Comparison of ENCODE assay signal across 8 cellular contexts in the genomic region with DNA sequence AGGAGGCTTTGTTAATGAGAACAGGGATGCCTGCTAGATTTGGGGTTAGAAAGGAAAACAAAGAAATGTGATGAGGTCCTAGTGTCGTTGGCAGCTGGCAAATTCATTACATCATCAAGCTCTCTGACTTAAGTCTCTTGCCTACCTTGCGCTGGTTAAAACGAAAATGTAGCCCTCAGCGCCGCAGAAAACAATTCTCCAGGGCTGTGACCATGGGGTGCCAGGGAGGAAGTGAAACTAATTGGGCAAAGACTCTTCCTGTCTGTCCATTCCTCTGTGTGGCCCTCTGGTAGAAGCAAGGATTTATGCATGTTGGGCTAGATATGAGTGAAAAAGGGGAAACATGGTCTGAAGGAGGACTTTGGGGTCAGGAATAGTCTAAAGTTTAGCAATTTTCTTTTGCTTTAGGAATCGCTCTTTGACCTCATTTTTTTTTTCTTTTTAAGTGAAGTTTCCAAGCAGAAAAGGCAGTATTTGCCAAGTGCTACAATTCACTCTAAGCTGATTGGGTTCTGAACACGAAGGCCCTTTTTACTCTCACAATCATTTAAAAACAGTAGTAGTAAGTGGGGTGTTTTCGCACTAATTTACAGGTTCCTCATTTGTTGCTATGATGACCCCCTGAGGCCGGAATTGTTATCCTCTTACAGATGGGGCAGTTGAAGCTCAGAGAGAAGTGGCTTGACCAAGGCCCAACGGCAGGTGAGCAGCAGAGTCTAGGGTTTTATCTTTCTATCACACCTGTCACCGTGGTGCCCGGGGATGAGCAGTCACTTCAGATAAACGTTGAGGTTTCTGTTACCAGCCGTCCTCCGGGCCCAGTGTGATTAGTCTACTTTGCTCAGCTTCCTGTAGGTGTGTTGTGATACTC. TPM values are rescaled to one million over a fixed set of nuclear protein-coding genes. Genes with fewer than 3 reads are reported as not detected.
DNase-seq lines count a peak whose midpoint lies in the region; ATAC-seq, FAIRE-seq and TF ChIP-seq lines count a peak whose summit lies in the region.

No MANE protein-coding gene starts in this region.

- peaks cover 8% of the 10 kb centered on the region for H3K9me3 Mint-ChIP-seq in activated CD4-positive, alpha-beta T cell treated with anti-CD3 and anti-CD28 coated beads, Interleukin-2, amount 10 ng/mL, durations not matched to agents 7 days and 5 days
- peaks cover 6% of the 10 kb centered on the region for H3K9me3 Mint-ChIP-seq in chondrocyte (ENCODE audit: low read depth)

- H3K9me1 ChIP-seq in keratinocyte (ENCODE audit: control insufficient read depth, extremely low read depth, insufficient read depth, low read length) = no peaks in the 10 kb centered on the region

- intact Hi-C loops in transverse colon (cut with DNase I; ENCODE audit: low total_unique reads) = no loop called here
- intact Hi-C loops in tibial artery (cut with DNase I; ENCODE audit: low total_unique reads) = loop anchor here (5.0 kb wide), 1 partner anchor 251 kb away; a partner anchor contains a TSS

- H3K27ac Mint-ChIP-seq in activated CD4-positive, alpha-beta T cell treated with anti-CD3 and anti-CD28 coated beads, Interleukin-2, amount 10 ng/mL, durations not matched to agents 7 days and 5 days = peak overlapping the region; percentile 99
- no peak overlapping the region for H3K27ac Mint-ChIP-seq in chondrocyte (ENCODE audit: unreplicated experiment)

- dilution Hi-C loops in keratinocyte (cut with MboI; ENCODE audit: extremely low pct_ligation_motif_present, low sequenced_read_pairs) = no loop called here

- H3K4me3 ChIP-seq in A549 = no peak overlapping the region
- H3K4me3 ChIP-seq in keratinocyte (ENCODE audit: control insufficient read depth in 2 of 3, extremely low read depth in 1 of 3, insufficient read depth in 2 of 3, low read depth in 1 of 3, low read length in 3 of 3) = no peak overlapping the region
- H3K4me3 ChIP-seq in transverse colon = no peak overlapping the region
- H3K4me3 ChIP-seq in tibial artery = no peak overlapping the region

- H3K4me2 ChIP-seq in A549 = no peak overlapping the region
- no peak overlapping the region for H3K4me2 ChIP-seq in keratinocyte (ENCODE audit: control insufficient read depth, extremely low read depth, insufficient read depth, low read depth, low read length)

- H3K36me3 ChIP-seq in keratinocyte (ENCODE audit: control insufficient read depth in 2 of 2, extremely low read depth in 1 of 2, insufficient read depth in 2 of 2, low read length in 2 of 2) = no peaks in the 10 kb centered on the region
- H3K36me3 ChIP-seq in transverse colon = no peaks in the 10 kb centered on the region
- no peaks in the 10 kb centered on the region for H3K36me3 ChIP-seq in tibial artery

- no peaks in the 10 kb centered on the region for H4K20me1 ChIP-seq in keratinocyte (ENCODE audit: control insufficient read depth, extremely low read depth, insufficient read depth, low read length)

- peaks cover 90% of the 10 kb centered on the region for H3K4me1 Mint-ChIP-seq in activated CD4-positive, alpha-beta T cell treated with anti-CD3 and anti-CD28 coated beads, Interleukin-2, amount 10 ng/mL, durations not matched to agents 7 days and 5 days
- peaks cover 2% of the 10 kb centered on the region for H3K4me1 Mint-ChIP-seq in chondrocyte (ENCODE audit: low read depth)

- no peak overlapping the region for H2AFZ ChIP-seq in keratinocyte (ENCODE audit: control insufficient read depth, low read length)

- H3K9ac ChIP-seq in keratinocyte (ENCODE audit: control insufficient read depth, extremely low read depth, insufficient read depth, low read length) = no peak overlapping the region

- no peak for TF ChIP-seq CTCF in A549 (IDR thresholded peaks at IDR 0.05)
- TF ChIP-seq CTCF in keratinocyte (optimal IDR thresholded peaks at IDR 0.05 in 1 of 3, IDR thresholded peaks at IDR 0.05 in 1 of 3, conservative IDR thresholded peaks at IDR 0.05 in 1 of 3; ENCODE audit: extremely low read depth in 1 of 3, insufficient read depth in 2 of 3, low read length in 3 of 3) = no peak
- TF ChIP-seq CTCF in transverse colon (IDR thresholded peaks at IDR 0.05) = no peak
- no peak for TF ChIP-seq CTCF in tibial artery (IDR thresholded peaks at IDR 0.05)
- no peak for TF ChIP-seq CTCF in chondrocyte (IDR thresholded peaks at IDR 0.05)

- H3K27me3 ChIP-seq in keratinocyte (ENCODE audit: control insufficient read depth, extremely low read depth, insufficient read depth, low read length) (no peaks in the 10 kb centered on the region), transverse colon (no peaks in the 10 kb centered on the region), tibial artery (peaks cover 0 to 2% of the 10 kb centered on the region in 2 donors)

- H3K79me2 ChIP-seq in keratinocyte (ENCODE audit: control insufficient read depth, insufficient read depth, low read length) = no peaks in the 10 kb centered on the region

- in situ Hi-C loops in transverse colon (cut with MboI; ENCODE audit: low pct_ligation_motif_present in 1 of 4, low pct_unique_long_range_greater_than_20kb in 1 of 4, low sequenced_read_pairs in 3 of 4) = loop anchor here in 1 of 4 donors (25.0 kb wide), 2 partner anchors 146 to 246 kb away; a partner anchor contains a TSS

- H3K4me3 Mint-ChIP-seq in activated CD4-positive, alpha-beta T cell treated with anti-CD3 and anti-CD28 coated beads, Interleukin-2, amount 10 ng/mL, durations not matched to agents 7 days and 5 days = peak overlapping the region; percentile 69
- no peak overlapping the region for H3K4me3 Mint-ChIP-seq in chondrocyte (ENCODE audit: unreplicated experiment)

- H3K9me3 ChIP-seq in A549 = 0 out of 3 replicates have a peak, but pooled peaks cover 7% of the 10 kb centered on the region
- no peaks in the 10 kb centered on the region for H3K9me3 ChIP-seq in keratinocyte (ENCODE audit: control insufficient read depth, low read depth, low read length)
- no peaks in the 10 kb centered on the region for H3K9me3 ChIP-seq in transverse colon
- peaks cover 0 to 5% (median 0%) of the 10 kb centered on the region in 3 donors for H3K9me3 ChIP-seq in tibial artery

- FAIRE-seq in A549 (lab: Jason Lieb, UNC) = no peak
- peak; percentile 13 for FAIRE-seq in keratinocyte (lab: Jason Lieb, UNC)

- DNase-seq in A549 (ENCODE audit: low read depth in 1 of 2, low spot score in 1 of 2) (no peak), keratinocyte (ENCODE audit: low read depth, low spot score) (no peak), transverse colon (peak; percentile 65), tibial artery (no peak), chondrocyte (ENCODE audit: low spot score) (no peak), GM03348 (ENCODE audit: low spot score) (no peak)
- DNase-seq in activated CD4-positive, alpha-beta T cell treated with anti-CD3 and anti-CD28 coated beads, Interleukin-2, amount 10 ng/mL, durations not matched to agents 7 days and 5 days = peak; percentile 77

- WGBS in A549 (ENCODE audit: missing lambda C conversion rate) = 85% methylated on average over 14 of the region's 15 CpGs
- WGBS in transverse colon (ENCODE audit: low coverage in 1 of 2), 2 donors = 60% methylated on average over 5 to 15 of the region's 15 CpGs

- no peaks in the 10 kb centered on the region for H3K27me3 Mint-ChIP-seq in activated CD4-positive, alpha-beta T cell treated with anti-CD3 and anti-CD28 coated beads, Interleukin-2, amount 10 ng/mL, durations not matched to agents 7 days and 5 days
- H3K27me3 Mint-ChIP-seq in chondrocyte (ENCODE audit: low read depth) = peaks cover under 1% of the 10 kb centered on the region

- peaks cover 19% of the 10 kb centered on the region for H3K36me3 Mint-ChIP-seq in activated CD4-positive, alpha-beta T cell treated with anti-CD3 and anti-CD28 coated beads, Interleukin-2, amount 10 ng/mL, durations not matched to agents 7 days and 5 days (ENCODE audit: low read depth)
- H3K36me3 Mint-ChIP-seq in chondrocyte (ENCODE audit: low read depth) = peaks cover 3% of the 10 kb centered on the region

- no peak for TF ChIP-seq EP300 in A549 (IDR thresholded peaks at IDR 0.05)
- TF ChIP-seq EP300 in transverse colon (IDR thresholded peaks at IDR 0.05; ENCODE audit: low read depth) = no peak

- POLR2A ChIA-PET in A549 (lab: Yijun Ruan, JAX) = interaction anchor here (0.8 to 1.0 kb wide), 2 partner anchors 250 to 252 kb away, joined by 3 to 4 read pairs; a partner anchor contains a TSS
- POLR2A ChIA-PET in activated CD4-positive, alpha-beta T cell treated with anti-CD3 and anti-CD28 coated beads, Interleukin-2, amount 10 ng/mL, durations not matched to agents 7 days and 5 days (lab: Charles Lee) = interaction anchor here (0.6 to 1.5 kb wide), 6 partner anchors 79 to 264 kb away, joined by 3 to 10 read pairs (median 4); no protein-coding TSS in a partner anchor

- no peak for ATAC-seq in A549
- ATAC-seq in GM21786 (IDR thresholded peaks at IDR 0.05; ENCODE audit: unreplicated experiment) = peak; percentile 28

- no peak for TF ChIP-seq RAD21 in A549 (conservative IDR thresholded peaks at IDR 0.05 in 1 of 2, IDR thresholded peaks at IDR 0.05 in 1 of 2)

- peaks cover 19% of the 10 kb centered on the region; the same call in 2 of the 3 replicates for H3K4me1 ChIP-seq in A549
- H3K4me1 ChIP-seq in keratinocyte (ENCODE audit: control insufficient read depth, extremely low read depth, insufficient read depth, low read length) = peaks cover 6% of the 10 kb centered on the region
- H3K4me1 ChIP-seq in transverse colon = peaks cover 0 to 21% (median 5%) of the 10 kb centered on the region in 4 donors
- H3K4me1 ChIP-seq in tibial artery = no peaks in the 10 kb centered on the region

- H3K27ac ChIP-seq in A549 = peak overlapping the region; percentile 72 to 82; a peak in 5 of 6 replicates
- H3K27ac ChIP-seq in keratinocyte (ENCODE audit: control insufficient read depth, insufficient read depth, low read length) = no peak overlapping the region
- peak overlapping the region; percentile 57 to 67 (median 61) for H3K27ac ChIP-seq in transverse colon
- no peak overlapping the region for H3K27ac ChIP-seq in tibial artery

- TF ChIP-seq POLR2A in A549 (IDR thresholded peaks at IDR 0.05; ENCODE audit: low read length) (no peak), transverse colon (IDR thresholded peaks at IDR 0.05) (no peak)

- CTCF ChIA-PET in A549 (lab: Yijun Ruan, JAX) = interaction anchor here (0.6 to 3.8 kb wide), 11 partner anchors 9 to 278 kb away, joined by 3 to 12 read pairs (median 4); no protein-coding TSS in a partner anchor
- CTCF ChIA-PET in activated CD4-positive, alpha-beta T cell treated with anti-CD3 and anti-CD28 coated beads, Interleukin-2, amount 10 ng/mL, durations not matched to agents 7 days and 5 days (lab: Charles Lee) = interaction anchor here (0.9 to 4.6 kb wide), 17 partner anchors 10 to 424 kb away, joined by 3 to 20 read pairs (median 5); no protein-coding TSS in a partner anchor

RNA-seq across cellular contexts. Expression of a gene that starts 27.3 kb away (rescaled TPM):
- 1.6 and 1.9 TPM in 2 replicates for polyA plus RNA-seq in A549 (2011; rRNA removed)
- 0.36 and 0.70 TPM in 2 replicates for polyA plus RNA-seq in A549 (2012; cell fraction: cytosol; rRNA removed)
- polyA plus RNA-seq in A549 (2012; cell fraction: nucleus; rRNA removed) = 0.32 and 0.83 TPM in 2 replicates
- 0.54 to 2.0 TPM (median 1.3 TPM) in 3 replicates for polyA plus RNA-seq in A549 (2017; fragmentation: RNase III; extraction: RNeasy Plus Mini Kit Qiagen cat#74134 plus additional on column Dnase treatment)
- polyA minus RNA-seq in A549 (2011; rRNA and poly(A)+ RNA removed) = 1.2 and 2.7 TPM in 2 replicates
- total RNA-seq in activated CD4-positive, alpha-beta T cell treated with anti-CD3 and anti-CD28 coated beads, Interleukin-2, amount 10 ng/mL, durations not matched to agents 7 days and 5 days = not detected
- 0.02 to 0.37 TPM (median 0.03 TPM) in 3 replicates for polyA plus RNA-seq in keratinocyte
- 0.26 TPM for polyA plus RNA-seq in keratinocyte (2011; ENCODE audit: low read depth)
- 0.03 and 0.09 TPM in 2 replicates for polyA plus RNA-seq in keratinocyte (2011; cell fraction: cytosol; rRNA removed)
- 0.09 TPM in 1 of 2 replicates, not detected in the other for polyA plus RNA-seq in keratinocyte (2011; cell fraction: nucleus; rRNA removed)
- 0.17 and 0.18 TPM in 2 replicates for polyA plus RNA-seq in keratinocyte (2012; ENCODE audit: low replicate concordance)
- 0.16 to 0.20 TPM in 2 of 3 replicates, not detected in the other for polyA minus RNA-seq in keratinocyte
- polyA minus RNA-seq in keratinocyte (2011; cell fraction: cytosol; rRNA and poly(A)+ RNA removed) = not detected
- 0.23 TPM in 1 of 2 replicates, not detected in the other for polyA minus RNA-seq in keratinocyte (2011; cell fraction: nucleus; rRNA and poly(A)+ RNA removed)
- not detected for total RNA-seq in transverse colon
- 0.36 TPM in 1 of 3 replicates, not detected in the others for total RNA-seq in chondrocyte

Comparison
In these comparisons a context has a peak if more than half of its experiments do, and no peak if none do; other contexts are left out.
1. DNase-seq: peak in activated CD4-positive, alpha-beta T cell treated with anti-CD3 and anti-CD28 coated beads, Interleukin-2, amount 10 ng/mL, durations not matched to agents 7 days and 5 days (single experiment) and transverse colon (single experiment); none in A549 (0 of 2), keratinocyte (single experiment), tibial artery (0 of 2), chondrocyte (single experiment) and GM03348 (single experiment).
2. H3K27ac ChIP-seq: peak in A549 (2 of 2) and transverse colon (4 of 4); none in keratinocyte (single experiment) and tibial artery (0 of 2).